20 cellular contexts compared by ENCODE assay signal in the genomic region with DNA sequence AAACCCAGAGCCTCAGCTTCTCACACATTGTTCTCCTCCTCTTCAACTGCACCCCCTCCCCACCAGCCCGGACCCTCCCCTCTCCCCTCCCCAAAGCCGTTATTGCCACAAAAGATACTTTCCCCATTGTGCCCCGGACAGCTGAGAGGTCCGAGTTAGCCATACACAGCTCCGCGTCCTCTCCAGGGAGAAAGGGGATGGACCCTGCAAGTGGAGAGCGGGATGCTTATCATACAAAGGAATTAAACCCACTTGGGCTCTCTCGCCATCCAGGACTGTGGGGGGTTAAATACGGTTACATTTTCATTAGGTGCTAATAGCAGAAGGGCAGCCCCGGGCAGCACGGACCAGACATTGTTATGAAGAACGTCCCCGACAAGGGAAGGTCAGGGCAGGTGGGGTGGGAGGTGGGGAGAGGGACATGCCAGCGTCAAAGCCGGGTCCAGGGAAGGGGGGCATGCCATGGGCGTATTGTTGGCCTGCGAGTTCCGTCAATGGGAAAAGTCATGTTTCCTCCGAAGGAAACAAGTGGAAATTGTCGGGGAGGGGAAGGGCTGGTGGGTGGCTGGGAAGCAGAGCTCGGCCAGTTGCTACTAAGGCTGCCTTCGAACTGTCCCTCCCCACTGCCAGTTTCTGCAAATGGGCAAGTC.
A peak's percentile ranks its signal among the peaks of the same experiment; 100 is the strongest.
DNase-seq lines count a peak whose midpoint lies in the region; ATAC-seq and TF ChIP-seq lines count a peak whose summit lies in the region.
"Had no signal": no experiment of that assay in that cellular context is flagged by ENCODE, and none has a peak within 500 bp of the region (broad histone marks: within the 10 kb centered on the region; RNA-seq: fewer than 3 reads in every experiment).

No MANE protein-coding gene starts in this region.

- H3F3A ChIP-seq in neural cell (ENCODE audit: insufficient read depth, low read length, poor library complexity, severe bottlenecking) = no peaks in the 10 kb centered on the region

- H2AFZ ChIP-seq in ACC112 (ENCODE audit: low read length, unreplicated experiment) (no peak overlapping the region), hepatocyte (peak overlapping the region; percentile 52), neural cell (ENCODE audit: low read depth, low read length) (no peak overlapping the region)

- TF ChIP-seq CTCF in WERI-Rb-1 (IDR thresholded peaks at IDR 0.05; ENCODE audit: low read depth, low read length) (no peak), hepatocyte (IDR thresholded peaks at IDR 0.05; ENCODE audit: poor library complexity) (no peak), neural cell (IDR thresholded peaks at IDR 0.05; ENCODE audit: poor library complexity, severe bottlenecking) (no peak)

- H3K9me3 ChIP-seq in WERI-Rb-1 (ENCODE audit: severe bottlenecking) (no peaks in the 10 kb centered on the region), hepatocyte (ENCODE audit: low read depth) (no peaks in the 10 kb centered on the region), neural cell (ENCODE audit: low read length) (no peaks in the 10 kb centered on the region)
- H3K9me3 ChIP-seq: gastroesophageal sphincter had no signal

- 3% methylated on average over 19 of the region's 22 CpGs for WGBS in hepatocyte (ENCODE audit: low lambda C conversion rate, missing lambda C conversion rate)

- H3K4me1 Mint-ChIP-seq in activated CD8-positive, alpha-beta T cell treated with anti-CD3 and anti-CD28 coated beads, Interleukin-2, amount 10 ng/mL, durations not matched to agents 7 days and 5 days (ENCODE audit: low read depth) = no peaks in the 10 kb centered on the region
- H3K4me1 Mint-ChIP-seq: CD4-positive, CD25-positive, alpha-beta regulatory T cell; stimulated activated naive CD8-positive, alpha-beta T cell treated with anti-CD3 and anti-CD28 coated beads, Interleukin-15, amount 100 ng/mL, for 72 hours had no signal

- H3K27me3 ChIP-seq in ACC112 (ENCODE audit: insufficient read depth, low read length) (peaks cover 91% of the 10 kb centered on the region), WERI-Rb-1 (ENCODE audit: insufficient read depth, low read depth, severe bottlenecking) (peaks cover 60% of the 10 kb centered on the region), hepatocyte (peaks cover 34% of the 10 kb centered on the region), neural cell (ENCODE audit: insufficient read depth, low read depth, low read length) (peaks cover 7% of the 10 kb centered on the region)

- H3K9me2 ChIP-seq in hepatocyte (replicated peaks; ENCODE audit: insufficient read depth) (no peaks in the 10 kb centered on the region), neural cell (ENCODE audit: insufficient read depth, low read length) (no peaks in the 10 kb centered on the region)

- no peak overlapping the region for H3K4me3 Mint-ChIP-seq in activated CD8-positive, alpha-beta T cell treated with anti-CD3 and anti-CD28 coated beads, Interleukin-2, amount 10 ng/mL, durations not matched to agents 7 days and 5 days
- H3K4me3 Mint-ChIP-seq: activated naive CD8-positive, alpha-beta T cell; activated T-cell treated with anti-CD3 and anti-CD28 coated beads, Interleukin-2, amount 50 U/mL, for 4 hours; CD4-positive, CD25-positive, alpha-beta regulatory T cell; stimulated activated naive CD8-positive, alpha-beta T cell treated with anti-CD3 and anti-CD28 coated beads, Interleukin-15, amount 100 ng/mL, for 72 hours had no signal

- POLR2A ChIA-PET in activated CD8-positive, alpha-beta T cell treated with anti-CD3 and anti-CD28 coated beads, Interleukin-2, amount 10 ng/mL, durations not matched to agents 7 days and 5 days (lab: Charles Lee) = no interaction called here

- H3K27me3 Mint-ChIP-seq in activated CD8-positive, alpha-beta T cell treated with anti-CD3 and anti-CD28 coated beads, Interleukin-2, amount 10 ng/mL, durations not matched to agents 7 days and 5 days (ENCODE audit: low read depth) = peaks cover 24% of the 10 kb centered on the region

- peak overlapping the region; percentile 3 for H3K4me3 ChIP-seq in ACC112 (ENCODE audit: low read depth, low read length)
- H3K4me3 ChIP-seq in WERI-Rb-1 (ENCODE audit: low read depth, low read length) = peak overlapping the region; percentile 28
- H3K4me3 ChIP-seq in hepatocyte = peak overlapping the region; percentile 27
- H3K4me3 ChIP-seq in neural cell (ENCODE audit: low read length) = peak overlapping the region; percentile 40
- H3K4me3 ChIP-seq: gastroesophageal sphincter had no signal

- no peak for ATAC-seq in HG03457 (IDR thresholded peaks at IDR 0.05; ENCODE audit: unreplicated experiment)
- no peak for ATAC-seq in GM18502 (IDR thresholded peaks at IDR 0.05; ENCODE audit: poor library complexity, unreplicated experiment)
- ATAC-seq in activated CD8-positive, alpha-beta T cell treated with anti-CD3 and anti-CD28 coated beads, Interleukin-2, amount 10 ng/mL, durations not matched to agents 7 days and 5 days = no peak
- ATAC-seq: activated T-cell treated with anti-CD3 and anti-CD28 coated beads, Interleukin-2, amount 50 U/mL, for 4 hours; gastroesophageal sphincter; stimulated activated naive CD8-positive, alpha-beta T cell treated with anti-CD3 and anti-CD28 coated beads, Interleukin-15, amount 100 ng/mL, for 72 hours had no signal

- no peak for TF ChIP-seq EP300 in neural cell (conservative IDR thresholded peaks at IDR 0.05; ENCODE audit: poor library complexity, severe bottlenecking)

- H3K9me3 Mint-ChIP-seq in activated CD8-positive, alpha-beta T cell treated with anti-CD3 and anti-CD28 coated beads, Interleukin-2, amount 10 ng/mL, durations not matched to agents 7 days and 5 days (ENCODE audit: insufficient read depth) = no peaks in the 10 kb centered on the region
- H3K9me3 Mint-ChIP-seq: activated T-cell treated with anti-CD3 and anti-CD28 coated beads, Interleukin-2, amount 50 U/mL, for 4 hours had no signal

- no peaks in the 10 kb centered on the region for H3K4me1 ChIP-seq in ACC112 (ENCODE audit: control insufficient read depth, insufficient read depth, low read length, unreplicated experiment)
- H3K4me1 ChIP-seq in hepatocyte (ENCODE audit: insufficient read depth) = peaks cover 22% of the 10 kb centered on the region

- no peak overlapping the region for H3K27ac Mint-ChIP-seq in activated CD8-positive, alpha-beta T cell treated with anti-CD3 and anti-CD28 coated beads, Interleukin-2, amount 10 ng/mL, durations not matched to agents 7 days and 5 days
- H3K27ac Mint-ChIP-seq: activated naive CD8-positive, alpha-beta T cell; CD4-positive, CD25-positive, alpha-beta regulatory T cell; stimulated activated naive CD8-positive, alpha-beta T cell treated with anti-CD3 and anti-CD28 coated beads, Interleukin-15, amount 100 ng/mL, for 72 hours had no signal

- H3K36me3 Mint-ChIP-seq in activated CD8-positive, alpha-beta T cell treated with anti-CD3 and anti-CD28 coated beads, Interleukin-2, amount 10 ng/mL, durations not matched to agents 7 days and 5 days (ENCODE audit: low read depth) = no peaks in the 10 kb centered on the region
- H3K36me3 Mint-ChIP-seq: activated naive CD8-positive, alpha-beta T cell; CD4-positive, CD25-positive, alpha-beta regulatory T cell had no signal

- no peak for TF ChIP-seq RAD21 in neural cell (conservative IDR thresholded peaks at IDR 0.05)

- CTCF ChIA-PET in activated CD8-positive, alpha-beta T cell treated with anti-CD3 and anti-CD28 coated beads, Interleukin-2, amount 10 ng/mL, durations not matched to agents 7 days and 5 days (lab: Charles Lee) = no interaction called here

- H4K20me1 ChIP-seq in hepatocyte (ENCODE audit: insufficient read depth, poor library complexity, severe bottlenecking) = no peaks in the 10 kb centered on the region
- no peaks in the 10 kb centered on the region for H4K20me1 ChIP-seq in neural cell (ENCODE audit: insufficient read depth)

- DNase-seq in WERI-Rb-1 (no peak), hepatocyte (ENCODE audit: low spot score) (no peak), COLO829 (ENCODE audit: low spot score) (no peak)
- no peak for DNase-seq in activated CD8-positive, alpha-beta T cell treated with anti-CD3 and anti-CD28 coated beads, Interleukin-2, amount 10 ng/mL, durations not matched to agents 7 days and 5 days
- DNase-seq: activated CD4-positive, alpha-beta T cell treated with anti-CD3 and anti-CD28 coated beads, Interleukin-2, amount 50 U/mL, for 48 hours; activated T-cell treated with anti-CD3 and anti-CD28 coated beads, Interleukin-2, amount 50 U/mL, for 4 hours; CD4-positive, CD25-positive, alpha-beta regulatory T cell; DMS79; NCI-H1092 treated with DMSO at 0.1 percent for 48 hours; NCI-H2171 treated with DMSO at 0.1 percent for 48 hours; stimulated activated naive CD8-positive, alpha-beta T cell treated with anti-CD3 and anti-CD28 coated beads, Interleukin-15, amount 100 ng/mL, for 72 hours; SW 1271 had no signal

- H3K9ac ChIP-seq in neural cell (ENCODE audit: low read length) = peak overlapping the region; percentile 20
- H3K9ac ChIP-seq: KMS-11 had no signal

- no peaks in the 10 kb centered on the region for H3K36me3 ChIP-seq in ACC112 (ENCODE audit: insufficient read depth, low read length)
- no peaks in the 10 kb centered on the region for H3K36me3 ChIP-seq in WERI-Rb-1
- H3K36me3 ChIP-seq in hepatocyte (replicated peaks; ENCODE audit: insufficient read depth, low read depth) = no peaks in the 10 kb centered on the region
- no peaks in the 10 kb centered on the region for H3K36me3 ChIP-seq in neural cell (ENCODE audit: insufficient read depth, low read length)
- H3K36me3 ChIP-seq: gastroesophageal sphincter had no signal

- H3K27ac ChIP-seq in ACC112 (ENCODE audit: low read depth, low read length) (no peak overlapping the region), WERI-Rb-1 (no peak overlapping the region), hepatocyte (no peak overlapping the region), neural cell (ENCODE audit: low read length) (no peak overlapping the region)
- H3K27ac ChIP-seq: gastroesophageal sphincter, HL-60, KMS-11 had no signal

- H3K4me2 ChIP-seq in hepatocyte = peak overlapping the region; percentile 91
- no peak overlapping the region for H3K4me2 ChIP-seq in neural cell (ENCODE audit: low read length)
- H3K4me2 ChIP-seq: KMS-11 had no signal

- H3K79me2 ChIP-seq in ACC112 (ENCODE audit: control insufficient read depth, insufficient read depth, low read length, unreplicated experiment) (no peaks in the 10 kb centered on the region), hepatocyte (no peaks in the 10 kb centered on the region), neural cell (replicated peaks; ENCODE audit: insufficient read depth, low read length) (no peaks in the 10 kb centered on the region)
